Comparison of ENCODE assay signal across 8 cellular contexts in the genomic region with DNA sequence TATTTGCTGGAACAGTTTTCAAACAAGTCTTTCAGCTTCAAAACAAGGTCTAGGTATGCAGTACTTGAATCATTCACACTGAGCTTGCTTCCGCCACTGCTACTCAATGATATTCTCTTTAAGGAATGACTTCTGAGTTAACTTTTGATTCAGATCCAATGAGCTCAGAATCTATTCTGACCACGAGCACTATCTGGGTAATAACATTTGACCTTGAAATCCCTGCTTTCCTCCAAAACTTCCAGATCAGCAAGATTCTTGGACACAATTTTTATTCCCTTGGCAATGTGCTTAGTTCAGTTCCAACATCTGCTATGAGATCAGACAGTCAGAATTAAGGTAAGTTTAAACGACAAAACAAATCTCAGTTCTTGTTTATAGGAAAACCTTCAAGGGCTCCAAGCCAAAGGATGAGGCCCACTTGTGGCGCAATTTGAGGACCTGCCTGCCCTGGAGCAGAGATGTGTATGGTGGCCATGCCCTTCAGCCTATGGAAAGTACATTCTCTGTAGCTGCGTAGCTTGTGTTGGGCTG.
A peak's percentile ranks its signal among the peaks of the same experiment; 100 is the strongest.
DNase-seq lines count a peak whose midpoint lies in the region; TF ChIP-seq lines count a peak whose summit lies in the region.

No MANE protein-coding gene starts in this region.

- DNase-seq in BJ (ENCODE audit: low read depth) (peak; percentile 95), OCI-LY7 (ENCODE audit: low spot score) (no peak), GM19240 (ENCODE audit: insufficient read length, low spot score) (no peak), Ammon's horn (ENCODE audit: low spot score) (no peak), cerebellar cortex (ENCODE audit: low spot score) (no peak), iPS-NIHi11 (ENCODE audit: low spot score) (no peak)

- peak overlapping the region in 1 of 3 experiments; percentile 57 for H3K4me3 Mint-ChIP-seq in nephron

- peaks cover 13% of the 10 kb centered on the region for H3K36me3 Mint-ChIP-seq in nephron (ENCODE audit: low read depth)

- no peak overlapping the region for H3K4me3 ChIP-seq in BJ (ENCODE audit: low read depth, low read length)
- H3K4me3 ChIP-seq in OCI-LY7 (ENCODE audit: low read depth, low read length, poor library complexity, severe bottlenecking) = peak overlapping the region; percentile 46
- peak overlapping the region in 1 of 2 donors; percentile 31 for H3K4me3 ChIP-seq in duodenal mucosa (ENCODE audit: low read depth in 1 of 2, low read length in 2 of 2)

- H3K9me3 ChIP-seq in OCI-LY7 (ENCODE audit: low read length) (no peaks in the 10 kb centered on the region), duodenal mucosa (ENCODE audit: control insufficient read depth in 1 of 2, low read length in 2 of 2) (no peaks in the 10 kb centered on the region)

- intact Hi-C loops in OCI-LY7 (cut with micrococcal nuclease; ENCODE audit: unreplicated experiment) = no loop called here

- peaks cover 16% of the 10 kb centered on the region for H4K20me1 ChIP-seq in OCI-LY7 (ENCODE audit: insufficient read depth, low read length)

- no peaks in the 10 kb centered on the region for H3K27me3 ChIP-seq in BJ (ENCODE audit: control insufficient read depth, insufficient read depth, low read length)
- no peaks in the 10 kb centered on the region for H3K27me3 ChIP-seq in duodenal mucosa (ENCODE audit: control insufficient read depth in 1 of 2, insufficient read depth in 2 of 2, low read length in 2 of 2)

- no peaks in the 10 kb centered on the region for H3K79me2 ChIP-seq in OCI-LY7 (ENCODE audit: insufficient read depth, low read depth, low read length)

- peaks cover 84% of the 10 kb centered on the region for H3K4me1 Mint-ChIP-seq in nephron

- no peaks in the 10 kb centered on the region for H3K9me2 ChIP-seq in OCI-LY7 (ENCODE audit: insufficient read depth, low read length)

- BruUV-seq in OCI-LY7 (replicated peaks; lab: Mats Ljungman, UMichigan) = no TSS peak

- H3K27me3 Mint-ChIP-seq in nephron (ENCODE audit: low read depth) = no peaks in the 10 kb centered on the region

- peak overlapping the region in 1 of 2 donors; percentile 35 for H3K9ac ChIP-seq in duodenal mucosa (ENCODE audit: low read depth in 1 of 2, low read length in 2 of 2)

- H3K27ac Mint-ChIP-seq in nephron = peak overlapping the region; percentile 90 to 99 (median 95)

- H3K4me1 ChIP-seq in OCI-LY7 (ENCODE audit: insufficient read depth, low read length, poor library complexity, severe bottlenecking) (peaks cover 42% of the 10 kb centered on the region), duodenal mucosa (ENCODE audit: control insufficient read depth in 1 of 2, insufficient read depth in 2 of 2, low read length in 2 of 2) (peaks cover 57 to 60% of the 10 kb centered on the region in 2 donors)

- H3K36me3 ChIP-seq in BJ (ENCODE audit: control insufficient read depth, insufficient read depth, low read length) = peaks cover 2% of the 10 kb centered on the region; the same call in 1 of the 2 replicates
- peaks cover 9% of the 10 kb centered on the region for H3K36me3 ChIP-seq in OCI-LY7 (ENCODE audit: insufficient read depth, low read length)
- peaks cover 0 to 7% of the 10 kb centered on the region in 2 donors for H3K36me3 ChIP-seq in duodenal mucosa (ENCODE audit: control insufficient read depth in 1 of 2, insufficient read depth in 2 of 2, low read length in 2 of 2)

- POLR2A ChIA-PET in BJ (lab: Charles Lee) = interaction anchor here (0.6 to 1.3 kb wide), 5 partner anchors 9 to 272 kb away, joined by 3 to 5 read pairs (median 3); no protein-coding TSS in a partner anchor
- POLR2A ChIA-PET in OCI-LY7 (lab: Charles Lee) = interaction anchor here (0.5 to 2.4 kb wide), 10 partner anchors 9 to 161 kb away, joined by 3 to 9 read pairs (median 4); no protein-coding TSS in a partner anchor

- TF ChIP-seq CTCF in BJ (IDR thresholded peaks at IDR 0.05; ENCODE audit: insufficient read depth, low read depth, low read length) (no peak), OCI-LY7 (conservative IDR thresholded peaks at IDR 0.05; ENCODE audit: low read length) (no peak), nephron (IDR thresholded peaks at IDR 0.05; ENCODE audit: unreplicated experiment in 3 of 3) (no peak)

- no peaks in the 10 kb centered on the region for H3K9me3 Mint-ChIP-seq in nephron

- peak overlapping the region; percentile 73 for H3K4me2 ChIP-seq in OCI-LY7 (ENCODE audit: low read length)

- no peak overlapping the region for H2AFZ ChIP-seq in OCI-LY7 (ENCODE audit: low read length)

- CTCF ChIA-PET in BJ (lab: Yijun Ruan, JAX) (interaction anchor here (0.9 to 6.3 kb wide), 7 partner anchors 9 to 135 kb away, joined by 3 to 39 read pairs (median 8); a partner anchor contains a TSS), OCI-LY7 (lab: Charles Lee; ENCODE audit: unreplicated experiment) (interaction anchor here (0.6 to 3.6 kb wide), 3 partner anchors 9 to 14 kb away, joined by 3 to 13 read pairs (median 11); no protein-coding TSS in a partner anchor)

- H3K27ac ChIP-seq in OCI-LY7 (ENCODE audit: low read depth, low read length, poor library complexity, severe bottlenecking) = peak overlapping the region; percentile 56
- peak overlapping the region; percentile 60 for H3K27ac ChIP-seq in duodenal mucosa (ENCODE audit: low read depth, low read length)
